In the genomic region with DNA sequence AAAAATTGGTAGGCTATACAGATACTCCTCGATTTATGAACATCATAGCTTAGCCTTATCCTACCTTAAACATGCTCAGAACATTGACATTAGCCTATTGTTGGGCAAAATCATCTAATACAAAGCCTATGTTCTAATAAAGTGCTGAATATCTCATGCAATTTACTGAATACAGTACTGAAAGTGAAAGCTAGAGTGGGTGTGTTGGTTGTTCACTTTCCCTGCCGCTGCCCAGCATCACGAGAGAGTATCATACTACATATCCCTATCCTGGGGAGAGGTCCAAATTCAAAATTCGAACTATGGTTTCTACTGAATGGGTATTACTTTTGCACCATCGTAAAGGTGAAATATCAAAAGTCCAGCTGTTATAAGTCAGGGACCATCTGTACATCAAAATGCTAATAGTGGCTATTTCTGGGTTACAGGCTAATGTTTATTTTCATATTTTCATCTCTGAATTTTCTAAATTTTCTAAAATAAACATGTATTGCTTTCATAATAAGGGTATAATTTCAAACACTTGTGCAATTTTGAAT, we compare ENCODE assay signal across 16 cellular contexts. TPM values are rescaled to one million over a fixed set of nuclear protein-coding genes. Genes with fewer than 3 reads are reported as not detected.
DNase-seq lines count a peak whose midpoint lies in the region; ATAC-seq and TF ChIP-seq lines count a peak whose summit lies in the region.
"Had no signal": no experiment of that assay in that cellular context is flagged by ENCODE, and none has a peak within 500 bp of the region (broad histone marks: within the 10 kb centered on the region; RNA-seq: fewer than 3 reads in every experiment).

No MANE protein-coding gene starts in this region.

- CTCF ChIA-PET in BJ (lab: Yijun Ruan, JAX): interaction anchor here (1.1 to 1.5 kb wide), 2 partner anchors 14 to 99 kb away, joined by 6 read pairs; no protein-coding TSS in a partner anchor

- peaks cover 4% of the 10 kb centered on the region for H3K27me3 Mint-ChIP-seq in activated T-helper 17 cell treated with anti-CD3 and anti-CD28 coated beads, Interleukin-2, amount 50 U/mL, for 72 hours

- peaks cover 4% of the 10 kb centered on the region for H3K4me1 Mint-ChIP-seq in activated T-helper 17 cell treated with anti-CD3 and anti-CD28 coated beads, Interleukin-2, amount 50 U/mL, for 72 hours
- H3K4me1 Mint-ChIP-seq: neural crest cell had no signal

- peak overlapping the region; percentile 18 for H3K4me3 Mint-ChIP-seq in activated T-helper 17 cell treated with anti-CD3 and anti-CD28 coated beads, Interleukin-2, amount 50 U/mL, for 72 hours
- H3K4me3 Mint-ChIP-seq: neural crest cell; stimulated activated naive CD8-positive, alpha-beta T cell treated with anti-CD3 and anti-CD28 coated beads, Interleukin-15, Interleukin-2, amounts not matched to agents 100 ng/mL and 50 ng/mL, for 24 hours had no signal

- no peaks in the 10 kb centered on the region for H3K36me3 ChIP-seq in BJ (ENCODE audit: control insufficient read depth, insufficient read depth, low read length)
- no peaks in the 10 kb centered on the region for H3K36me3 ChIP-seq in lower lobe of right lung

- TF ChIP-seq CTCF in BJ (IDR thresholded peaks at IDR 0.05; ENCODE audit: insufficient read depth, low read depth, low read length) (no peak), lower lobe of right lung (IDR thresholded peaks at IDR 0.05) (no peak), dorsolateral prefrontal cortex (IDR thresholded peaks at IDR 0.05 in 54 of 56, conservative IDR thresholded peaks at IDR 0.05 in 2 of 56; ENCODE audit: low read depth in 1 of 56, partially characterized antibody in 56 of 56) (no peak)

- peaks cover 4% of the 10 kb centered on the region for H3K9me3 Mint-ChIP-seq in activated T-helper 17 cell treated with anti-CD3 and anti-CD28 coated beads, Interleukin-2, amount 50 U/mL, for 72 hours

- intact Hi-C loops in lower lobe of right lung (cut with DNase I) (no loop called here), dorsolateral prefrontal cortex (cut with DNase I) (no loop called here)

- H3K36me3 Mint-ChIP-seq in activated T-helper 17 cell treated with anti-CD3 and anti-CD28 coated beads, Interleukin-2, amount 50 U/mL, for 72 hours (ENCODE audit: low read depth): no peaks in the 10 kb centered on the region

- ATAC-seq in activated T-helper 17 cell treated with anti-CD3 and anti-CD28 coated beads, Interleukin-2, amount 50 U/mL, for 72 hours (replicated peaks): no peak
- ATAC-seq in lower lobe of right lung: no peak
- ATAC-seq in HG03439 (IDR thresholded peaks at IDR 0.05; ENCODE audit: unreplicated experiment): no peak
- ATAC-seq: sciatic nerve had no signal

- H3K27ac ChIP-seq in lower lobe of right lung (no peak overlapping the region), dorsolateral prefrontal cortex (no peak overlapping the region)

- no peak for DNase-seq in BJ (ENCODE audit: low read depth)
- DNase-seq in H4 (ENCODE audit: low spot score): peak; percentile 22
- DNase-seq in lower lobe of right lung: no peak
- DNase-seq in NCI-H446 treated with DMSO at 0.1 percent for 48 hours (lab: John Stamatoyannopoulos, UW): no peak
- no peak for DNase-seq in NCI-H2107 (lab: John Stamatoyannopoulos, UW)
- no peak for DNase-seq in dorsolateral prefrontal cortex
- DNase-seq: activated naive CD4-positive, alpha-beta T cell treated with Interleukin-2 at 50 U/mL for 16 hours; HCEC 1CT; T-helper 1 cell had no signal

- H3K27ac Mint-ChIP-seq in activated T-helper 17 cell treated with anti-CD3 and anti-CD28 coated beads, Interleukin-2, amount 50 U/mL, for 72 hours: no peak overlapping the region
- H3K27ac Mint-ChIP-seq: stimulated activated naive CD8-positive, alpha-beta T cell treated with anti-CD3 and anti-CD28 coated beads, Interleukin-15, Interleukin-2, amounts not matched to agents 100 ng/mL and 50 ng/mL, for 24 hours had no signal

- POLR2A ChIA-PET in BJ (lab: Charles Lee): no interaction called here

- H3K27me3 ChIP-seq in BJ (ENCODE audit: control insufficient read depth, insufficient read depth, low read length) (no peaks in the 10 kb centered on the region), lower lobe of right lung (ENCODE audit: low read depth) (no peaks in the 10 kb centered on the region), dorsolateral prefrontal cortex (peaks cover 0 to 5% (median 0%) of the 10 kb centered on the region in 45 donors)

- no peaks in the 10 kb centered on the region for H3K4me1 ChIP-seq in lower lobe of right lung

- H3K9me3 ChIP-seq in lower lobe of right lung: peaks cover 5% of the 10 kb centered on the region

- H3K4me3 ChIP-seq in BJ (ENCODE audit: low read depth, low read length) (peak overlapping the region; percentile 31), lower lobe of right lung (peak overlapping the region; percentile 27), dorsolateral prefrontal cortex (peak overlapping the region in 1 of 59 donors; percentile 8)
- H3K4me3 ChIP-seq: lung had no signal

RNA-seq across cellular contexts. Expression of gene NACA2, which starts 54.5 kb away (rescaled TPM):
- polyA plus RNA-seq in BJ (2011; rRNA removed): 0.15 TPM in 1 of 2 replicates, not detected in the other
- not detected in 2 replicates for polyA minus RNA-seq in BJ (2011; rRNA and poly(A)+ RNA removed)
- total RNA-seq in H4 (2014; rRNA removed; shearing (Covaris generic)): not detected in 2 replicates
- total RNA-seq in activated T-helper 17 cell treated with anti-CD3 and anti-CD28 coated beads, Interleukin-2, amount 50 U/mL, for 72 hours: not detected
- total RNA-seq in lower lobe of right lung (not detected), dorsolateral prefrontal cortex (under 1 TPM in 1 of 120 experiments, not detected in 119; 0.79 TPM)
- total RNA-seq: lung, MCF 10A, neural crest cell, sciatic nerve had no signal
